In the genomic region with DNA sequence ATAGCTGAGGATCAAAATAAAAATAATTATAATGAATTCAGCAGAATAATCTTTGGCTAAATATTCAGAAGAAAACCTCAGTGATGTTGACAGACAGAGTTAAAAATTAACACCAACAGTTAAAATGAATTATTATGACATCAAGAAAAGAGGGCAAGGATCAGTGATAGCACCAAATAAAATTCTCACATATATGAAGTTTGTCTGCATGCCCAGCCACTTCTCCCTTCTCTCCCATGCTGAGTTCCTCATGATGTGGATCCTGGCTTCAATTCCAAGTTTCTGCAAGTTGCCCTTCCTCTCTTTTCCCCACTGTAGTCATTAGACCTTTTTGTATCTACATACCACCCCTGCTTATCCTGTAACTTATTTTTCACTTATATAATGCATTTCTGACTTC, we compare ENCODE assay signal across 18 cellular contexts. TPM values are rescaled to one million over a fixed set of nuclear protein-coding genes. Genes with fewer than 3 reads are reported as not detected.
DNase-seq lines count a peak whose midpoint lies in the region; ATAC-seq and TF ChIP-seq lines count a peak whose summit lies in the region.
"Had no signal": no experiment of that assay in that cellular context is flagged by ENCODE, and none has a peak within 500 bp of the region (broad histone marks: within the 10 kb centered on the region; RNA-seq: fewer than 3 reads in every experiment).

No MANE protein-coding gene starts in this region.

- no peaks in the 10 kb centered on the region for H3K27me3 Mint-ChIP-seq in progenitor cell of endocrine pancreas
- H3K27me3 Mint-ChIP-seq: CD4-positive, CD25-positive, alpha-beta regulatory T cell; CD8-positive, alpha-beta memory T cell had no signal

- peaks cover 16% of the 10 kb centered on the region for H3K9me3 Mint-ChIP-seq in progenitor cell of endocrine pancreas (ENCODE audit: low read depth)
- H3K9me3 Mint-ChIP-seq: H9 had no signal

- no peak overlapping the region for H3K4me3 Mint-ChIP-seq in progenitor cell of endocrine pancreas (ENCODE audit: low read depth)
- H3K4me3 Mint-ChIP-seq: CD4-positive, CD25-positive, alpha-beta regulatory T cell; CD8-positive, alpha-beta memory T cell; H9 had no signal

- peak overlapping the region; percentile 62 for H3K27ac ChIP-seq in colonic mucosa

- no peak overlapping the region for H3K4me3 ChIP-seq in colonic mucosa

- H3K27ac Mint-ChIP-seq in progenitor cell of endocrine pancreas, result peak overlapping the region; percentile 1
- H3K27ac Mint-ChIP-seq: H9 had no signal

- no peak for DNase-seq in colonic mucosa
- no peak for DNase-seq in left lobe of liver (ENCODE audit: low spot score)
- no peak for DNase-seq in progenitor cell of endocrine pancreas (ENCODE audit: low spot score, unreplicated experiment)
- no peak for DNase-seq in NCI-H2227 (lab: John Stamatoyannopoulos, UW; ENCODE audit: unreplicated experiment)
- DNase-seq in hepatic stellate cell (ENCODE audit: low spot score), result no peak
- DNase-seq: ACHN; BE2C; C1 segment of cervical spinal cord; CD4-positive, CD25-positive, alpha-beta regulatory T cell; CD8-positive, alpha-beta memory T cell; COR-L47; DMS 273 treated with DMSO at 0.1 percent for 48 hours; DMS53; DND-41; EL; H9; IMR-90 had no signal

- H3K36me3 ChIP-seq in colonic mucosa, result peaks cover 12% of the 10 kb centered on the region
- H3K36me3 ChIP-seq: BE2C had no signal

- H3K4me1 ChIP-seq in colonic mucosa, result peaks cover 9% of the 10 kb centered on the region
- H3K4me1 ChIP-seq: BE2C had no signal

- H3K36me3 Mint-ChIP-seq in progenitor cell of endocrine pancreas (ENCODE audit: insufficient read depth), result peaks cover 31% of the 10 kb centered on the region

- TF ChIP-seq CTCF in colonic mucosa (IDR thresholded peaks at IDR 0.05) (no peak), progenitor cell of endocrine pancreas (IDR thresholded peaks at IDR 0.05; ENCODE audit: unreplicated experiment) (no peak)

- H3K9me3 ChIP-seq in colonic mucosa, result no peaks in the 10 kb centered on the region
- H3K9me3 ChIP-seq: BE2C had no signal

- peaks cover 11% of the 10 kb centered on the region for H3K4me1 Mint-ChIP-seq in progenitor cell of endocrine pancreas (ENCODE audit: low read depth)

- H3K27me3 ChIP-seq in colonic mucosa, result no peaks in the 10 kb centered on the region
- H3K27me3 ChIP-seq: BE2C had no signal

- ATAC-seq in left lobe of liver, result peak; percentile 69
- no peak for ATAC-seq in HG03432 (IDR thresholded peaks at IDR 0.05; ENCODE audit: unreplicated experiment)

- intact Hi-C loops in colonic mucosa (cut with DNase I), result no loop called here

- no peak overlapping the region for H3K9ac ChIP-seq in colonic mucosa (ENCODE audit: low read depth in 2 of 2, low read length in 2 of 2)

RNA-seq across cellular contexts. Expression of a gene that starts 6.8 kb away (rescaled TPM):
- total RNA-seq in colonic mucosa (10 to 100 TPM; 50.0 to 50.9 TPM), left lobe of liver (71.9 TPM), progenitor cell of endocrine pancreas (48.2 and 51.0 TPM in 2 replicates)

RNA-seq across cellular contexts. Expression of a gene that starts 7.1 kb away (rescaled TPM):
- total RNA-seq in colonic mucosa, result 10 to 100 TPM; 40.0 to 50.3 TPM
- 12.3 TPM for total RNA-seq in left lobe of liver
- 17.9 and 18.2 TPM in 2 replicates for total RNA-seq in progenitor cell of endocrine pancreas
